Comparison of ENCODE assay signal across 16 cellular contexts in genomic region chr9:89037325-89037724, GRCh38.
"Had no signal": no experiment of that assay in that cellular context is flagged by ENCODE, and none has a peak within 500 bp of the region (broad histone marks: within the 10 kb centered on the region; RNA-seq: fewer than 3 reads in every experiment).

No MANE protein-coding gene starts in this region.

- H3K4me2 ChIP-seq: neural progenitor cell had no signal

- H3K4me1 ChIP-seq: ascending aorta, neural progenitor cell, psoas muscle had no signal

- H3K9me3 ChIP-seq: ascending aorta, left ventricle myocardium inferior, ovary, psoas muscle had no signal

- H3K9ac ChIP-seq: neural progenitor cell had no signal

- H3K4me3 ChIP-seq: ascending aorta, left ventricle myocardium inferior, neural progenitor cell, ovary, psoas muscle had no signal

- H3K27me3 ChIP-seq: ascending aorta, neural progenitor cell, ovary had no signal

- ATAC-seq: activated T-cell treated with anti-CD3 and anti-CD28 coated beads, Interleukin-2, amount 50 U/mL, for 4 hours; psoas muscle; stimulated activated naive CD8-positive, alpha-beta T cell treated with anti-CD3 and anti-CD28 coated beads, Interleukin-15, Interleukin-2, amounts not matched to agents 100 U/mL and 50 U/mL, for 24 hours had no signal

- H2AFZ ChIP-seq: neural progenitor cell had no signal

- H3K36me3 ChIP-seq: ascending aorta, left ventricle myocardium inferior, neural progenitor cell, ovary had no signal

- DNase-seq: activated CD4-positive, alpha-beta T cell treated with anti-CD3 and anti-CD28 coated beads, Interleukin-2, amount 50 U/mL, for 1 hour; activated CD4-positive, CD25-positive, alpha-beta regulatory T cell treated with anti-CD3 and anti-CD28 coated beads, Interleukin-2, amount 50 U/mL, for 72 hours; activated CD8-positive, alpha-beta memory T cell treated with anti-CD3 and anti-CD28 coated beads, Interleukin-2, amount 50 U/mL, for 4 hours; activated naive CD4-positive, alpha-beta T cell treated with anti-CD3 and anti-CD28 coated beads for 36 hours; activated T-cell treated with anti-CD3 and anti-CD28 coated beads, Interleukin-2, amount 50 U/mL, for 4 hours; endodermal cell; left ventricle myocardium inferior; mammary epithelial cell; ovary; psoas muscle; right cardiac atrium; stimulated activated naive CD8-positive, alpha-beta T cell treated with anti-CD3 and anti-CD28 coated beads, Interleukin-15, Interleukin-2, amounts not matched to agents 100 U/mL and 50 U/mL, for 24 hours had no signal

- H3K27ac ChIP-seq: ascending aorta, epithelial cell of prostate, neural progenitor cell, ovary, psoas muscle, VCaP had no signal
